Comparison of ENCODE assay signal across 9 cellular contexts in genomic region chr2:190947711-190948251, GRCh38.
DNase-seq lines count a peak whose midpoint lies in the region; ATAC-seq, FAIRE-seq and TF ChIP-seq lines count a peak whose summit lies in the region.
"Had no signal": no experiment of that assay in that cellular context is flagged by ENCODE, and none has a peak within 500 bp of the region (broad histone marks: within the 10 kb centered on the region; RNA-seq: fewer than 3 reads in every experiment).

No MANE protein-coding gene starts in this region.

- H3K36me3 ChIP-seq in PC-3 (ENCODE audit: low read depth, low read length) = no peaks in the 10 kb centered on the region
- no peaks in the 10 kb centered on the region for H3K36me3 ChIP-seq in pancreas

- no peak for FAIRE-seq in pancreas (lab: Jason Lieb, UNC)

- no peaks in the 10 kb centered on the region for H3F3A ChIP-seq in PC-3 (ENCODE audit: low read length, unreplicated experiment)

- H3K9me2 ChIP-seq in PC-3 (replicated peaks; ENCODE audit: low read length) = no peaks in the 10 kb centered on the region

- no peak for TF ChIP-seq CTCF in AG10803 (conservative IDR thresholded peaks at IDR 0.05; ENCODE audit: low read length)
- TF ChIP-seq CTCF in PC-3 (conservative IDR thresholded peaks at IDR 0.05; ENCODE audit: low read depth, low read length) = peak; percentile 37; the same call in 1 of the 2 replicates
- TF ChIP-seq CTCF in pancreas (IDR thresholded peaks at IDR 0.05) = no peak

- no peak overlapping the region for H2AFZ ChIP-seq in PC-3 (ENCODE audit: low read length)

- peak overlapping the region; percentile 72 for H3K4me2 ChIP-seq in PC-3 (ENCODE audit: low read length)

- CTCF ChIA-PET in PC-3 (lab: Charles Lee) = interaction anchor here (1.1 kb wide), 1 partner anchor 149 kb away, joined by 3 read pairs; no protein-coding TSS in a partner anchor

- H3K79me2 ChIP-seq in PC-3 (ENCODE audit: low read length) = no peaks in the 10 kb centered on the region

- POLR2A ChIA-PET in PC-3 (lab: Charles Lee; ENCODE audit: unreplicated experiment) = interaction anchor here (0.6 kb wide), 2 partner anchors 44 to 56 kb away, joined by 3 to 6 read pairs; no protein-coding TSS in a partner anchor

- H3K4me1 ChIP-seq in PC-3 (ENCODE audit: insufficient read depth, low read length) (peaks cover 28% of the 10 kb centered on the region), pancreas (peaks cover 24 to 35% (median 33%) of the 10 kb centered on the region in 3 donors)

- peak; percentile 72 for DNase-seq in AG10803 (ENCODE audit: low read depth)
- peak; percentile 66 for DNase-seq in PC-3
- DNase-seq in epithelial cell of prostate (ENCODE audit: low read depth, low spot score) = no peak
- DNase-seq in pancreas = no peak
- no peak for DNase-seq in stimulated activated CD4-positive, alpha-beta T cell treated with anti-CD3 and anti-CD28 coated beads, Interleukin-4, amount 100 ng/mL, for 4 hours
- no peak for DNase-seq in cortex of kidney (lab: John Stamatoyannopoulos, UW)

- intact Hi-C loops in PC-3 (cut with micrococcal nuclease) (loop anchor here (5.0 kb wide), 1 partner anchor 165 kb away; no protein-coding TSS in a partner anchor), pancreas (cut with DNase I) (no loop called here)

- no peak overlapping the region for H3K9ac ChIP-seq in PC-3 (ENCODE audit: low read length)

- H3K9me3 ChIP-seq in PC-3 (ENCODE audit: low read length) (no peaks in the 10 kb centered on the region), pancreas (no peaks in the 10 kb centered on the region)

- H4K20me1 ChIP-seq in PC-3 (ENCODE audit: low read length) = no peaks in the 10 kb centered on the region

- ATAC-seq in GM18519 (IDR thresholded peaks at IDR 0.05; ENCODE audit: low FRiP score, unreplicated experiment) (peak; percentile 56), HG03060 (IDR thresholded peaks at IDR 0.05; ENCODE audit: low read depth, unreplicated experiment) (peak; percentile 38), PC-3 (peak; percentile 74), pancreas (peak; percentile 58 to 85 (median 72))

- H3K27ac ChIP-seq in PC-3 (ENCODE audit: low read length) = peak overlapping the region; percentile 4; the same call in 1 of the 2 replicates
- H3K27ac ChIP-seq in epithelial cell of prostate = peak overlapping the region; percentile 37
- H3K27ac ChIP-seq in pancreas = peak overlapping the region; percentile 50 to 86 (median 67)

- WGBS in pancreas, 2 donors = 2% methylated on average over 2 of the region's 2 CpGs

- H3K4me3 ChIP-seq in AG10803 (ENCODE audit: low read length) (no peak overlapping the region), PC-3 (ENCODE audit: low read length) (peak overlapping the region; percentile 26; the same call in 1 of the 2 replicates), pancreas (peak overlapping the region in 2 of 4 donors; percentile 23 to 25)
- H3K4me3 ChIP-seq: skin epidermis had no signal

- no peaks in the 10 kb centered on the region for H3K27me3 ChIP-seq in PC-3 (ENCODE audit: low read length)
- H3K27me3 ChIP-seq in pancreas = no peaks in the 10 kb centered on the region

- no TSS peak for BruUV-seq in PC-3 (replicated peaks; lab: Mats Ljungman, UMichigan)

Comparison
In these comparisons a context has a peak if more than half of its experiments do, and no peak if none do; other contexts are left out.
1. DNase-seq: peak in AG10803 (single experiment) and PC-3 (single experiment); none in epithelial cell of prostate (single experiment), pancreas (0 of 6), stimulated activated CD4-positive, alpha-beta T cell treated with anti-CD3 and anti-CD28 coated beads, Interleukin-4, amount 100 ng/mL, for 4 hours (0 of 2) and cortex of kidney (single experiment).
2. H3K27ac ChIP-seq: peak in every context shown above with its lines; median percentile 67 in pancreas; 37 in epithelial cell of prostate; 4 in PC-3.
3. Peak in every context shown above with its lines, with median percentiles within 50 percentile points of each other: ATAC-seq.